ENCODE assay signal across 8 cellular contexts in the genomic region with DNA sequence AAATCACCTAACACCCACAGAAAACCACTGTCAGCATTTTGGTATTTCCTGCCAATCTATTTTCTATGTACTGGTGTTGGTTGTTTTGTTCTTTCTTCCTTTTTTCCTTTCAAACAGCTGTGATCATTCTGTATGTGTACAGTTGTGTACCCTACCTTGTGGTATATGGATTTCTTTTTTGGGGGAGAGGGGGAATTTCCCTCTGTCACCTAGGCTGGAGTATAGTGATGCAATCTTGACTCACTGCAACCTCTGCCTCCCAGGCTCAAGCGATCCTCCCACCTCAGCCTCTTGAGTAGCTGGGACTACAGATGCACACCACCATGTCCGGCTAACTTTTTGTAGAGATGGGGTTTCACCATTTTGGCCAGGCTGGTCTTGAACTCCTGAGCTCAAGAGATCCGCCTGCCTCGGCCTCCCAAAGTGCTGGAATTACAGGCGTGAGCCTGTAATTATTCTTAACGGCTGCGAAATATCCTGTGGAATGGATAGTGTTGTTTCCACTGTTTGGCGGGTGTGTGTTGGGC. TPM values are rescaled to one million over a fixed set of nuclear protein-coding genes. Genes with fewer than 3 reads are reported as not detected.
A peak's percentile ranks its signal among the peaks of the same experiment; 100 is the strongest.
DNase-seq lines count a peak whose midpoint lies in the region; ATAC-seq and TF ChIP-seq lines count a peak whose summit lies in the region.
"Not testable (repeated sequence)": the region's sequence is repeated elsewhere in the genome, so short reads cannot be mapped to it uniquely, and the experiment has no call there.

No MANE protein-coding gene starts in this region.

- in situ Hi-C loops in GM13976 (cut with MboI; ENCODE audit: low sequenced_read_pairs, unreplicated experiment) = not testable (repeated sequence)

- not testable (repeated sequence) for TF ChIP-seq CTCF in GM13976 (IDR thresholded peaks at IDR 0.05; ENCODE audit: borderline replicate concordance, control extremely low read depth, extremely low read depth, insufficient read depth, missing control alignments); SK-N-SH (IDR thresholded peaks at IDR 0.05); foreskin keratinocyte (conservative IDR thresholded peaks at IDR 0.05)

- not testable (repeated sequence) for H3K9me3 ChIP-seq in SK-N-SH

- not testable (repeated sequence) for H3K27me3 ChIP-seq in SK-N-SH (ENCODE audit: insufficient read depth); foreskin keratinocyte

- H3K4me1 ChIP-seq in SK-N-SH (ENCODE audit: control insufficient read depth in 1 of 2, insufficient read depth in 2 of 2, low read depth in 1 of 2, low read length in 1 of 2) (peaks cover 8 to 57% of the 10 kb centered on the region in 2 experiments; a peak in 3 of 4 replicates), foreskin keratinocyte (peaks cover 32% of the 10 kb centered on the region)

- H3K9me2 ChIP-seq in SK-N-SH = not testable (repeated sequence)

- not testable (repeated sequence) for TF ChIP-seq RAD21 in SK-N-SH (IDR thresholded peaks at IDR 0.05; ENCODE audit: low read length)

- peak overlapping the region; percentile 24 for H3K4me2 ChIP-seq in SK-N-SH

- not testable (repeated sequence) for H3K79me2 ChIP-seq in SK-N-SH (ENCODE audit: insufficient read depth)

- not testable (repeated sequence) for H3K4me3 ChIP-seq in SK-N-SH (ENCODE audit: low read depth in 2 of 2, low read length in 1 of 2)

- WGBS in SK-N-SH (ENCODE audit: low lambda C conversion rate) = 83% methylated on average over 8 of the region's 8 CpGs

- POLR2A ChIA-PET in SK-N-SH (lab: Yijun Ruan, JAX) = not testable (repeated sequence)

- peak; percentile 64 for ATAC-seq in GM19452 (IDR thresholded peaks at IDR 0.05; ENCODE audit: unreplicated experiment)
- peak; percentile 81 for ATAC-seq in HG02642 (IDR thresholded peaks at IDR 0.05; ENCODE audit: poor library complexity, unreplicated experiment)
- ATAC-seq in HG03432 (IDR thresholded peaks at IDR 0.05; ENCODE audit: unreplicated experiment) = peak; percentile 84
- ATAC-seq in foreskin keratinocyte = peak; percentile 28
- ATAC-seq in stimulated activated naive CD8-positive, alpha-beta T cell treated with anti-CD3 and anti-CD28 coated beads, Interleukin-15, Interleukin-2, amounts not matched to agents 100 U/mL and 50 U/mL, for 24 hours = peak; percentile 90

- H4K20me1 ChIP-seq in SK-N-SH (ENCODE audit: insufficient read depth) = not testable (repeated sequence)

- not testable (repeated sequence) for H3K36me3 ChIP-seq in SK-N-SH (replicated peaks in 1 of 2; ENCODE audit: control insufficient read depth in 1 of 2, insufficient read depth in 2 of 2, low read length in 1 of 2)

- not testable (repeated sequence) for H2AFZ ChIP-seq in SK-N-SH (ENCODE audit: low read depth)

- CTCF ChIA-PET in SK-N-SH (lab: Yijun Ruan, JAX) = interaction anchor here (0.7 kb wide), 1 partner anchor 19 kb away, joined by 3 read pairs; no protein-coding TSS in a partner anchor

- H3K9ac ChIP-seq in SK-N-SH = not testable (repeated sequence)

- TF ChIP-seq EP300 in SK-N-SH (IDR thresholded peaks at IDR 0.05; ENCODE audit: borderline replicate concordance in 1 of 2, low read depth in 1 of 2, low read length in 1 of 2) = not testable (repeated sequence)

- peak overlapping the region in 1 of 2 experiments; percentile 76; a peak in 2 of 4 replicates for H3K27ac ChIP-seq in SK-N-SH (ENCODE audit: low read depth in 2 of 2, low read length in 1 of 2)
- peak overlapping the region; percentile 9 for H3K27ac ChIP-seq in foreskin keratinocyte

- DNase-seq in GM13976 (ENCODE audit: low spot score) (peak; percentile 58), foreskin keratinocyte (peak in 1 of 2 donors; percentile 50)
- DNase-seq in SK-N-SH = not testable (repeated sequence)
- peak; percentile 47 for DNase-seq in activated naive CD4-positive, alpha-beta T cell treated with Interleukin-2 at 50 U/mL for 16 hours
- DNase-seq in stimulated activated naive CD8-positive, alpha-beta T cell treated with anti-CD3 and anti-CD28 coated beads, Interleukin-15, Interleukin-2, amounts not matched to agents 100 U/mL and 50 U/mL, for 24 hours = peak; percentile 41

- peaks cover 38% of the 10 kb centered on the region for H3F3A ChIP-seq in SK-N-SH (replicated peaks; ENCODE audit: insufficient read depth)

RNA-seq across cellular contexts. Expression of a gene that starts 31.4 kb away (rescaled TPM):
- polyA plus RNA-seq in SK-N-SH (2012; rRNA removed) (38.2 and 52.0 TPM in 2 replicates), foreskin keratinocyte (60.4 and 75.6 TPM in 2 replicates)
- 32.6 and 37.1 TPM in 2 replicates for polyA plus RNA-seq in SK-N-SH (2012; cell fraction: cytosol; rRNA removed)
- 60.7 and 85.8 TPM in 2 replicates for polyA plus RNA-seq in SK-N-SH (2012; cell fraction: nucleus; rRNA removed)
- total RNA-seq in foreskin keratinocyte = 89.9 and 105 TPM in 2 replicates

RNA-seq across cellular contexts. Expression of a gene that starts 38.4 kb away (rescaled TPM):
- polyA plus RNA-seq in SK-N-SH (2012; rRNA removed) (8.0 and 10.1 TPM in 2 replicates), foreskin keratinocyte (13.4 and 18.0 TPM in 2 replicates)
- polyA plus RNA-seq in SK-N-SH (2012; cell fraction: cytosol; rRNA removed) = 13.8 and 19.8 TPM in 2 replicates
- polyA plus RNA-seq in SK-N-SH (2012; cell fraction: nucleus; rRNA removed) = 4.9 and 9.1 TPM in 2 replicates
- 44.3 and 53.7 TPM in 2 replicates for total RNA-seq in foreskin keratinocyte

Comparison
In these comparisons a context has a peak if more than half of its experiments do, and no peak if none do; other contexts are left out.
1. ATAC-seq: peak in every context shown above with its lines; median percentile 90 in stimulated activated naive CD8-positive, alpha-beta T cell treated with anti-CD3 and anti-CD28 coated beads, Interleukin-15, Interleukin-2, amounts not matched to agents 100 U/mL and 50 U/mL, for 24 hours; 84 in HG03432; 81 in HG02642; 64 in GM19452; 28 in foreskin keratinocyte.